Comparison of ENCODE assay signal across 10 cellular contexts in genomic region chr15:85457392-85457968, GRCh38.
DNase-seq lines count a peak whose midpoint lies in the region; ATAC-seq and TF ChIP-seq lines count a peak whose summit lies in the region.
"Had no signal": no experiment of that assay in that cellular context is flagged by ENCODE, and none has a peak within 500 bp of the region (broad histone marks: within the 10 kb centered on the region; RNA-seq: fewer than 3 reads in every experiment).

No MANE protein-coding gene starts in this region.

- no peaks in the 10 kb centered on the region for H3K36me3 ChIP-seq in trophoblast cell (ENCODE audit: control insufficient read depth in 1 of 2, insufficient read depth in 2 of 2, low read length in 2 of 2)
- no peaks in the 10 kb centered on the region for H3K36me3 ChIP-seq in effector memory CD4-positive, alpha-beta T cell (ENCODE audit: control insufficient read depth, insufficient read depth, low read length)

- DNase-seq in NCI-H69 (lab: John Stamatoyannopoulos, UW) (peak; percentile 33), trophoblast cell (peak; percentile 89 to 99), retina (no peak)
- no peak for DNase-seq in activated naive CD4-positive, alpha-beta T cell treated with anti-CD3 and anti-CD28 coated beads, Interleukin-2, amount 50 U/mL, for 16 hours
- no peak for DNase-seq in effector memory CD4-positive, alpha-beta T cell
- DNase-seq: left cardiac atrium had no signal

- peaks cover 5% of the 10 kb centered on the region for H3K79me2 ChIP-seq in trophoblast cell (ENCODE audit: control insufficient read depth, insufficient read depth, low read length, poor library complexity)

- no peak overlapping the region for H2BK120ac ChIP-seq in trophoblast cell (ENCODE audit: insufficient read depth, low read length, poor library complexity)

- H2AFZ ChIP-seq in trophoblast cell (ENCODE audit: insufficient read depth, low read length, poor library complexity) = no peak overlapping the region

- no peaks in the 10 kb centered on the region for H3K27me3 ChIP-seq in trophoblast cell (ENCODE audit: insufficient read depth, low read length)
- no peaks in the 10 kb centered on the region for H3K27me3 ChIP-seq in effector memory CD4-positive, alpha-beta T cell (replicated peaks; ENCODE audit: control insufficient read depth, insufficient read depth, low read length, poor library complexity, severe bottlenecking)
- H3K27me3 ChIP-seq: SJSA1 had no signal

- H4K8ac ChIP-seq in trophoblast cell (ENCODE audit: low read depth, low read length) = no peak overlapping the region

- ATAC-seq in HG02763 (IDR thresholded peaks at IDR 0.05; ENCODE audit: unreplicated experiment) = peak; percentile 81
- ATAC-seq: HCT116 had no signal

- no peaks in the 10 kb centered on the region for H3K9me3 ChIP-seq in trophoblast cell (ENCODE audit: insufficient read depth, low read depth, low read length)
- H3K9me3 ChIP-seq in effector memory CD4-positive, alpha-beta T cell (ENCODE audit: control insufficient read depth, low read length) = no peaks in the 10 kb centered on the region
- H3K9me3 ChIP-seq: SJSA1 had no signal

- WGBS in trophoblast cell (ENCODE audit: extremely low coverage, insufficient coverage, insufficient read length) = no CpG with 5 or more reads among the region's 8 CpGs

- H2BK5ac ChIP-seq in trophoblast cell (ENCODE audit: low read depth, low read length, poor library complexity) = no peak overlapping the region

- H3K14ac ChIP-seq in trophoblast cell (ENCODE audit: low read length) = no peak overlapping the region

- no peak overlapping the region for H4K12ac ChIP-seq in trophoblast cell (ENCODE audit: low read depth, low read length)

- no peak overlapping the region for H3K4me3 ChIP-seq in trophoblast cell (ENCODE audit: low read depth, low read length)
- no peak overlapping the region for H3K4me3 ChIP-seq in effector memory CD4-positive, alpha-beta T cell (ENCODE audit: insufficient read depth, low read depth, low read length, poor library complexity, severe bottlenecking)
- H3K4me3 ChIP-seq: SJSA1 had no signal

- peak overlapping the region; percentile 40 for H3K4ac ChIP-seq in trophoblast cell (ENCODE audit: low read depth, low read length)

- no peaks in the 10 kb centered on the region for H3K79me1 ChIP-seq in trophoblast cell (ENCODE audit: low read length)

- H3K18ac ChIP-seq in trophoblast cell (ENCODE audit: low read length) = no peak overlapping the region

- no peak overlapping the region for H3K23ac ChIP-seq in trophoblast cell (ENCODE audit: low read length)

- no peak overlapping the region for H4K91ac ChIP-seq in trophoblast cell (ENCODE audit: low read depth, low read length)

- no peak overlapping the region for H3K27ac ChIP-seq in trophoblast cell (ENCODE audit: low read depth, low read length)
- no peak overlapping the region for H3K27ac ChIP-seq in effector memory CD4-positive, alpha-beta T cell (ENCODE audit: insufficient read depth, low read length, poor library complexity, severe bottlenecking)
- H3K27ac ChIP-seq: SJSA1 had no signal

- H3K9ac ChIP-seq in trophoblast cell (ENCODE audit: low read length) = no peak overlapping the region

- no peak overlapping the region for H2AK5ac ChIP-seq in trophoblast cell (ENCODE audit: low read length)

- H2BK12ac ChIP-seq in trophoblast cell (ENCODE audit: low read length) = no peak overlapping the region

- peaks cover 2 to 7% of the 10 kb centered on the region in 2 experiments for H3K4me1 ChIP-seq in trophoblast cell (ENCODE audit: control insufficient read depth in 1 of 2, insufficient read depth in 2 of 2, low read length in 2 of 2)
- H3K4me1 ChIP-seq in effector memory CD4-positive, alpha-beta T cell (ENCODE audit: control insufficient read depth, insufficient read depth, low read length, poor library complexity, severe bottlenecking) = peaks cover 12% of the 10 kb centered on the region

- no peak overlapping the region for H3K4me2 ChIP-seq in trophoblast cell (ENCODE audit: low read length)

- peak; percentile 23 for TF ChIP-seq POLR2A in GM19193 (IDR thresholded peaks at IDR 0.05; ENCODE audit: extremely low read depth, insufficient read depth, insufficient read length)

Comparison
In these comparisons a context has a peak if more than half of its experiments do, and no peak if none do; other contexts are left out.
1. DNase-seq: peak in NCI-H69 (single experiment) and trophoblast cell (2 of 2); none in activated naive CD4-positive, alpha-beta T cell treated with anti-CD3 and anti-CD28 coated beads, Interleukin-2, amount 50 U/mL, for 16 hours (single experiment), effector memory CD4-positive, alpha-beta T cell (0 of 3) and retina (single experiment).